Comparison of ENCODE assay signal across 11 cellular contexts in genomic region chr22:35739642-35740041, GRCh38. TPM values are rescaled to one million over a fixed set of nuclear protein-coding genes. Genes with fewer than 3 reads are reported as not detected.
DNase-seq lines count a peak whose midpoint lies in the region; ATAC-seq and TF ChIP-seq lines count a peak whose summit lies in the region.
"Had no signal": no experiment of that assay in that cellular context is flagged by ENCODE, and none has a peak within 500 bp of the region (broad histone marks: within the 10 kb centered on the region; RNA-seq: fewer than 3 reads in every experiment).

No MANE protein-coding gene starts in this region.

- no peak for TF ChIP-seq POLR2A in GM18505 (IDR thresholded peaks at IDR 0.05; ENCODE audit: borderline replicate concordance, extremely low read depth, insufficient read depth, insufficient read length)

- H2BK120ac ChIP-seq in trophoblast cell (ENCODE audit: insufficient read depth, low read length, poor library complexity) = no peak overlapping the region

- H2BK12ac ChIP-seq in trophoblast cell (ENCODE audit: low read length) = no peak overlapping the region

- DNase-seq in ELF-1 (ENCODE audit: low read depth, low spot score) = peak; percentile 27
- peak; percentile 20 for DNase-seq in NCI-H69 (lab: John Stamatoyannopoulos, UW)
- peak; percentile 13 to 38 for DNase-seq in trophoblast cell
- no peak for DNase-seq in NCI-H446 (lab: John Stamatoyannopoulos, UW)
- no peak for DNase-seq in medulla oblongata (ENCODE audit: extremely low spot score)
- DNase-seq in NCI-H1417 (lab: John Stamatoyannopoulos, UW) = no peak
- DNase-seq: activated T-cell treated with anti-CD3 and anti-CD28 coated beads for 4 hours, NCI-H187 had no signal

- no peak overlapping the region for H2BK5ac ChIP-seq in trophoblast cell (ENCODE audit: low read depth, low read length, poor library complexity)

- H2AK5ac ChIP-seq in trophoblast cell (ENCODE audit: low read length) = no peak overlapping the region

- H3K36me3 ChIP-seq in trophoblast cell (ENCODE audit: control insufficient read depth in 1 of 2, insufficient read depth in 2 of 2, low read length in 2 of 2) = peaks cover 19 to 33% of the 10 kb centered on the region in 2 experiments

- H3K23ac ChIP-seq in trophoblast cell (ENCODE audit: low read length) = no peak overlapping the region

- H3K27ac ChIP-seq in trophoblast cell (ENCODE audit: low read depth, low read length) = no peak overlapping the region

- H4K8ac ChIP-seq in trophoblast cell (ENCODE audit: low read depth, low read length) = no peak overlapping the region

- H3K27me3 ChIP-seq in trophoblast cell (ENCODE audit: insufficient read depth, low read length) = no peaks in the 10 kb centered on the region

- H3K9ac ChIP-seq in trophoblast cell (ENCODE audit: low read length) = no peak overlapping the region

- no peak overlapping the region for H3K14ac ChIP-seq in trophoblast cell (ENCODE audit: low read length)

- H3K4me1 ChIP-seq in trophoblast cell (ENCODE audit: control insufficient read depth in 1 of 2, insufficient read depth in 2 of 2, low read length in 2 of 2) = no peaks in the 10 kb centered on the region

- H2AFZ ChIP-seq in trophoblast cell (ENCODE audit: insufficient read depth, low read length, poor library complexity) = no peak overlapping the region

- no peaks in the 10 kb centered on the region for H3K79me2 ChIP-seq in trophoblast cell (ENCODE audit: control insufficient read depth, insufficient read depth, low read length, poor library complexity)

- H3K4ac ChIP-seq in trophoblast cell (ENCODE audit: low read depth, low read length) = no peak overlapping the region

- H4K91ac ChIP-seq in trophoblast cell (ENCODE audit: low read depth, low read length) = no peak overlapping the region

- no CpG with 5 or more reads among the region's 5 CpGs for WGBS in trophoblast cell (ENCODE audit: extremely low coverage, insufficient coverage, insufficient read length)

- no peak overlapping the region for H3K4me3 ChIP-seq in trophoblast cell (ENCODE audit: low read depth, low read length)

- peaks cover 5% of the 10 kb centered on the region for H3K9me3 ChIP-seq in trophoblast cell (ENCODE audit: insufficient read depth, low read depth, low read length)

- H3K18ac ChIP-seq in trophoblast cell (ENCODE audit: low read length) = no peak overlapping the region

- no peak overlapping the region for H4K12ac ChIP-seq in trophoblast cell (ENCODE audit: low read depth, low read length)

- no peak overlapping the region for H3K4me2 ChIP-seq in trophoblast cell (ENCODE audit: low read length)

- ATAC-seq in esophagus mucosa = peak; percentile 27
- no peak for ATAC-seq in GM18505 (IDR thresholded peaks at IDR 0.05; ENCODE audit: unreplicated experiment)

- no peaks in the 10 kb centered on the region for H3K79me1 ChIP-seq in trophoblast cell (ENCODE audit: low read length)

RNA-seq across cellular contexts. Expression of gene APOL5, which starts 22.0 kb away (rescaled TPM):
- not detected for total RNA-seq in esophagus mucosa
- polyA plus RNA-seq in trophoblast cell (2013) = not detected in 2 replicates
- total RNA-seq: dermis microvascular lymphatic vessel endothelial cell had no signal

Comparison
In these comparisons a context has a peak if more than half of its experiments do, and no peak if none do; other contexts are left out.
1. DNase-seq: peak in ELF-1 (single experiment), NCI-H69 (single experiment) and trophoblast cell (2 of 2); none in NCI-H446 (0 of 2), medulla oblongata (single experiment) and NCI-H1417 (0 of 3).